Comparison of ENCODE assay signal across 16 cellular contexts in genomic region chr15:40240619-40241304, GRCh38. TPM values are rescaled to one million over a fixed set of nuclear protein-coding genes. Genes with fewer than 3 reads are reported as not detected.
A peak's percentile ranks its signal among the peaks of the same experiment; 100 is the strongest.
DNase-seq lines count a peak whose midpoint lies in the region; ATAC-seq and TF ChIP-seq lines count a peak whose summit lies in the region.
"Had no signal": no experiment of that assay in that cellular context is flagged by ENCODE, and none has a peak within 500 bp of the region (broad histone marks: within the 10 kb centered on the region; RNA-seq: fewer than 3 reads in every experiment).

No MANE protein-coding gene starts in this region.

- no peak overlapping the region for H3K27ac ChIP-seq in BLaER1 treated with 17β-estradiol and CSF1 and Interleukin-3, amounts not matched to agents 10 nM and 100 nM
- no peak overlapping the region for H3K27ac ChIP-seq in trophoblast cell (ENCODE audit: low read depth, low read length)
- H3K27ac ChIP-seq: left ventricle myocardium inferior, tibial nerve had no signal

- 0 out of 22 replicates have a peak overlapping the region, but pooled peaks of 1 of the 11 experiments have one; percentile 24 for H3K9ac ChIP-seq in BLaER1 treated with 17β-estradiol and CSF1 and Interleukin-3, amounts not matched to agents 10 nM and 100 nM
- H3K9ac ChIP-seq in trophoblast cell (ENCODE audit: low read length): no peak overlapping the region

- H2BK12ac ChIP-seq in trophoblast cell (ENCODE audit: low read length): peak overlapping the region; percentile 60

- peaks cover 0 to 14% (median 9%) of the 10 kb centered on the region in 11 experiments; a peak in 6 of 22 replicates for H3K27me3 ChIP-seq in BLaER1 treated with 17β-estradiol and CSF1 and Interleukin-3, amounts not matched to agents 10 nM and 100 nM
- no peaks in the 10 kb centered on the region for H3K27me3 ChIP-seq in trophoblast cell (ENCODE audit: insufficient read depth, low read length)

- H4K8ac ChIP-seq in trophoblast cell (ENCODE audit: low read depth, low read length): peak overlapping the region; percentile 47

- peak overlapping the region; percentile 83 for H3K14ac ChIP-seq in trophoblast cell (ENCODE audit: low read length)

- H2AK5ac ChIP-seq in trophoblast cell (ENCODE audit: low read length): peak overlapping the region; percentile 76

- no CpG with 5 or more reads among the region's 14 CpGs for WGBS in trophoblast cell (ENCODE audit: extremely low coverage, insufficient coverage, insufficient read length)

- peaks cover 2% of the 10 kb centered on the region for H3K79me2 ChIP-seq in trophoblast cell (ENCODE audit: control insufficient read depth, insufficient read depth, low read length, poor library complexity)

- no peaks in the 10 kb centered on the region for H4K20me1 ChIP-seq in BLaER1 treated with 17β-estradiol and CSF1 and Interleukin-3, amounts not matched to agents 10 nM and 100 nM

- H3K4me2 ChIP-seq in BLaER1 treated with 17β-estradiol and CSF1 and Interleukin-3, amounts not matched to agents 10 nM and 100 nM: peak overlapping the region in 9 of 11 experiments; percentile 37 to 97 (median 91); a peak in 14 of 22 replicates
- no peak overlapping the region for H3K4me2 ChIP-seq in trophoblast cell (ENCODE audit: low read length)

- H3K4me3 ChIP-seq in BLaER1 treated with 17β-estradiol and CSF1 and Interleukin-3, amounts not matched to agents 10 nM and 100 nM: no peak overlapping the region
- H3K4me3 ChIP-seq in epithelial cell of proximal tubule (ENCODE audit: low read depth, low read length): peak overlapping the region; percentile 6
- no peak overlapping the region for H3K4me3 ChIP-seq in trophoblast cell (ENCODE audit: low read depth, low read length)
- H3K4me3 ChIP-seq: left ventricle myocardium inferior, tibial nerve had no signal

- TF ChIP-seq CTCF in epithelial cell of proximal tubule (conservative IDR thresholded peaks at IDR 0.05; ENCODE audit: low read depth, low read length): no peak

- no peaks in the 10 kb centered on the region for H3K9me3 ChIP-seq in BLaER1 treated with 17β-estradiol and CSF1 and Interleukin-3, amounts not matched to agents 10 nM and 100 nM (replicated peaks in 1 of 11)
- peaks cover 2% of the 10 kb centered on the region for H3K9me3 ChIP-seq in trophoblast cell (ENCODE audit: insufficient read depth, low read depth, low read length)
- H3K9me3 ChIP-seq: left ventricle myocardium inferior, tibial nerve had no signal

- H2BK5ac ChIP-seq in trophoblast cell (ENCODE audit: low read depth, low read length, poor library complexity): peak overlapping the region; percentile 54

- no peak overlapping the region for H4K12ac ChIP-seq in trophoblast cell (ENCODE audit: low read depth, low read length)

- H3K4me1 ChIP-seq in BLaER1 treated with 17β-estradiol and CSF1 and Interleukin-3, amounts not matched to agents 10 nM and 100 nM: peaks cover 28 to 49% (median 33%) of the 10 kb centered on the region in 10 experiments
- H3K4me1 ChIP-seq in trophoblast cell (ENCODE audit: control insufficient read depth in 1 of 2, insufficient read depth in 2 of 2, low read length in 2 of 2): peaks cover 34 to 37% of the 10 kb centered on the region in 2 experiments

- no peak overlapping the region for H3K23ac ChIP-seq in trophoblast cell (ENCODE audit: low read length)

- H3K36me3 ChIP-seq in BLaER1 treated with 17β-estradiol and CSF1 and Interleukin-3, amounts not matched to agents 10 nM and 100 nM: no peaks in the 10 kb centered on the region
- H3K36me3 ChIP-seq in trophoblast cell (ENCODE audit: control insufficient read depth in 1 of 2, insufficient read depth in 2 of 2, low read length in 2 of 2): no peaks in the 10 kb centered on the region
- H3K36me3 ChIP-seq: left ventricle myocardium inferior, tibial nerve had no signal

- ATAC-seq in GM18511 (IDR thresholded peaks at IDR 0.05; ENCODE audit: unreplicated experiment) (no peak), HG03097 (IDR thresholded peaks at IDR 0.05; ENCODE audit: low FRiP score, unreplicated experiment) (no peak)
- ATAC-seq: activated CD4-positive, CD25-positive, alpha-beta regulatory T cell treated with anti-CD3 and anti-CD28 coated beads, Interleukin-2, amount 50 U/mL, for 24 hours; CD8-positive, alpha-beta T cell had no signal

- peaks cover 22% of the 10 kb centered on the region for H3K79me1 ChIP-seq in trophoblast cell (ENCODE audit: low read length)

- peak overlapping the region; percentile 87 for H3K18ac ChIP-seq in trophoblast cell (ENCODE audit: low read length)

- H3K4ac ChIP-seq in trophoblast cell (ENCODE audit: low read depth, low read length): peak overlapping the region; percentile 15

- no peak overlapping the region for H2AFZ ChIP-seq in trophoblast cell (ENCODE audit: insufficient read depth, low read length, poor library complexity)

- peak overlapping the region; percentile 77 for H4K91ac ChIP-seq in trophoblast cell (ENCODE audit: low read depth, low read length)

- no peak overlapping the region for H2BK120ac ChIP-seq in trophoblast cell (ENCODE audit: insufficient read depth, low read length, poor library complexity)

- DNase-seq in RPMI7951 (ENCODE audit: low read depth) (peak; percentile 40), epithelial cell of proximal tubule (ENCODE audit: low read depth) (no peak), trophoblast cell (no peak), HT-29 (ENCODE audit: low spot score) (no peak), NCI-H2227 (lab: John Stamatoyannopoulos, UW; ENCODE audit: unreplicated experiment) (no peak)
- DNase-seq: activated gamma-delta T cell treated with Interleukin-2 at 50 U/mL for 16 hours; CD8-positive, alpha-beta T cell; DND-41; left ventricle myocardium inferior; NCI-H2029; NCI-H524 had no signal

RNA-seq across cellular contexts. Expression of gene PAK6, which starts 1.9 kb away (rescaled TPM):
- 7.9 and 9.5 TPM in 2 replicates for total RNA-seq in RPMI7951 (2014; rRNA removed; shearing (Covaris generic))
- total RNA-seq in epithelial cell of proximal tubule: 4.5 and 7.1 TPM in 2 replicates
- polyA plus RNA-seq in trophoblast cell (2013): 8.4 and 8.5 TPM in 2 replicates
- total RNA-seq in HT-29 (2014; rRNA removed; shearing (Covaris generic)): 6.4 and 17.7 TPM in 2 replicates

RNA-seq across cellular contexts. Expression of gene ANKRD63, which starts 42.1 kb away (rescaled TPM):
- total RNA-seq in RPMI7951 (2014; rRNA removed; shearing (Covaris generic)): not detected in 2 replicates
- total RNA-seq in epithelial cell of proximal tubule: 0.22 TPM in 1 of 2 replicates, not detected in the other
- 0.15 and 0.21 TPM in 2 replicates for polyA plus RNA-seq in trophoblast cell (2013)
- not detected in 2 replicates for total RNA-seq in HT-29 (2014; rRNA removed; shearing (Covaris generic))
- total RNA-seq: CD8-positive, alpha-beta T cell; left ventricle myocardium inferior; tibial nerve had no signal
